In the genomic region with DNA sequence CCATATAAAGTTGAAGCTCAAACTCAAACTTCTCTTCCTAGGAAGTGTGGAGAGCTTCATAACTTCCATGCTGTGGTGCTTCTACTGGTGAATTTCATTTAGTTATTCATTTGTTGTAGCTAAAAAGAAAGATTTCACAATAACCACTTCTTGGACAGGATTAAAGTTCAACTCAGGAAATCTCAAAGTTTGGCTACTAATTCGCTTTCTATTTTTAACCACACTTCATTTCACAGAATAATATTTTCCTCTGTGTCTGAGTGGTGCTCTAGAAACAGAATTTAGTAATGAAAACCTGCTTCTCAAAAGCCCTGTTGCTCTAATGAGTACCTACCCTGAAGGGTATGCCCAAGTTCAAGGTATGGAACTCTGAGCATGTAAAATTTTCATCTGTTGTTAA, we compare ENCODE assay signal across 14 cellular contexts.
DNase-seq lines count a peak whose midpoint lies in the region; ATAC-seq and TF ChIP-seq lines count a peak whose summit lies in the region.
"Had no signal": no experiment of that assay in that cellular context is flagged by ENCODE, and none has a peak within 500 bp of the region (broad histone marks: within the 10 kb centered on the region; RNA-seq: fewer than 3 reads in every experiment).

No MANE protein-coding gene starts in this region.

- no TSS peak for BruUV-seq in Caco-2 (replicated peaks; lab: Mats Ljungman, UMichigan)

- no peak overlapping the region for H3K4me3 Mint-ChIP-seq in Caco-2 (ENCODE audit: unreplicated experiment)

- H3K27me3 Mint-ChIP-seq in Caco-2 (ENCODE audit: insufficient read depth, unreplicated experiment), result no peaks in the 10 kb centered on the region

- no peak for TF ChIP-seq POLR2A in thyroid gland (IDR thresholded peaks at IDR 0.05)

- H3K27ac Mint-ChIP-seq in Caco-2 (ENCODE audit: unreplicated experiment), result no peak overlapping the region
- H3K27ac Mint-ChIP-seq: activated naive CD4-positive, alpha-beta T cell treated with anti-CD3 and anti-CD28 coated beads, Interleukin-2, amount 50 U/mL, for 72 hours had no signal

- H3K27ac ChIP-seq in thyroid gland (peak overlapping the region; percentile 80 to 96 (median 81)), SJCRH30 (no peak overlapping the region)

- peaks cover under 1% of the 10 kb centered on the region for H3K9me3 Mint-ChIP-seq in Caco-2 (ENCODE audit: unreplicated experiment)
- H3K9me3 Mint-ChIP-seq: activated naive CD4-positive, alpha-beta T cell treated with anti-CD3 and anti-CD28 coated beads, Interleukin-2, amount 50 U/mL, for 72 hours had no signal

- 10 to 28% methylated on average over 1 of the region's 1 CpG for WGBS in thyroid gland, 2 donors

- H3K36me3 Mint-ChIP-seq in Caco-2 (ENCODE audit: insufficient read depth, unreplicated experiment), result no peaks in the 10 kb centered on the region
- H3K36me3 Mint-ChIP-seq: activated naive CD4-positive, alpha-beta T cell treated with anti-CD3 and anti-CD28 coated beads, Interleukin-2, amount 50 U/mL, for 72 hours had no signal

- no peaks in the 10 kb centered on the region for H3K4me1 Mint-ChIP-seq in Caco-2 (ENCODE audit: low read depth, unreplicated experiment)

- intact Hi-C loops in thyroid gland (cut with DNase I), result no loop called here
- intact Hi-C loops in Caco-2 (cut with micrococcal nuclease; ENCODE audit: unreplicated experiment), result no loop called here

- peaks cover 46 to 51% of the 10 kb centered on the region in 2 donors for H3K4me1 ChIP-seq in thyroid gland
- no peaks in the 10 kb centered on the region for H3K4me1 ChIP-seq in Caco-2
- no peaks in the 10 kb centered on the region for H3K4me1 ChIP-seq in SJCRH30

- H3K9me3 ChIP-seq in thyroid gland, result no peaks in the 10 kb centered on the region
- no peaks in the 10 kb centered on the region for H3K9me3 ChIP-seq in Caco-2
- no peaks in the 10 kb centered on the region for H3K9me3 ChIP-seq in SJCRH30 (replicated peaks)
- H3K9me3 ChIP-seq: upper lobe of left lung had no signal

- CTCF ChIA-PET in Caco-2 (lab: Charles Lee), result no interaction called here

- H3K36me3 ChIP-seq in thyroid gland, result no peaks in the 10 kb centered on the region
- no peaks in the 10 kb centered on the region for H3K36me3 ChIP-seq in Caco-2 (ENCODE audit: control insufficient read depth, insufficient read depth, low read length)
- H3K36me3 ChIP-seq in SJCRH30, result no peaks in the 10 kb centered on the region
- H3K36me3 ChIP-seq: upper lobe of left lung had no signal

- DNase-seq in HCEC 1CT (peak; percentile 13), epithelial cell of proximal tubule (ENCODE audit: low read depth) (peak; percentile 32), left lobe of liver (ENCODE audit: low spot score) (no peak), thyroid gland (no peak), Caco-2 (no peak), NCI-H774 (lab: John Stamatoyannopoulos, UW) (no peak), SJCRH30 (no peak)
- DNase-seq: erythroblast; KBM-7; NCI-H1417 treated with DMSO at 0.1 percent for 48 hours; stimulated activated CD4-positive, alpha-beta T cell treated with anti-CD3 and anti-CD28 coated beads, Interleukin-15, amount 100 ng/mL, for 24 hours; upper lobe of left lung had no signal

- TF ChIP-seq CTCF in epithelial cell of proximal tubule (conservative IDR thresholded peaks at IDR 0.05; ENCODE audit: low read depth, low read length) (no peak), thyroid gland (IDR thresholded peaks at IDR 0.05) (peak in 1 of 6 experiments; percentile 28), Caco-2 (IDR thresholded peaks at IDR 0.05; ENCODE audit: insufficient read depth in 1 of 2, low read depth in 1 of 2, low read length in 1 of 2, severe bottlenecking in 1 of 2, unreplicated experiment in 1 of 2) (no peak)

- POLR2A ChIA-PET in Caco-2 (lab: Charles Lee), result no interaction called here

- peak; percentile 75 for ATAC-seq in left lobe of liver
- ATAC-seq in HG02610 (IDR thresholded peaks at IDR 0.05; ENCODE audit: unreplicated experiment), result no peak

- no peaks in the 10 kb centered on the region for H3K27me3 ChIP-seq in thyroid gland
- H3K27me3 ChIP-seq in Caco-2 (replicated peaks; ENCODE audit: control insufficient read depth, insufficient read depth, low read length), result no peaks in the 10 kb centered on the region
- no peaks in the 10 kb centered on the region; the same call in 1 of the 2 replicates for H3K27me3 ChIP-seq in SJCRH30
- H3K27me3 ChIP-seq: upper lobe of left lung had no signal

- H3K4me3 ChIP-seq in epithelial cell of proximal tubule (ENCODE audit: low read depth, low read length) (no peak overlapping the region), thyroid gland (replicated peaks in 1 of 3) (no peak overlapping the region), Caco-2 (ENCODE audit: low read depth, low read length) (no peak overlapping the region), SJCRH30 (no peak overlapping the region)
- H3K4me3 ChIP-seq: upper lobe of left lung had no signal

Comparison
In these comparisons a context has a peak if more than half of its experiments do, and no peak if none do; other contexts are left out.
1. DNase-seq: peak in HCEC 1CT (single experiment) and epithelial cell of proximal tubule (single experiment); none in left lobe of liver (single experiment), thyroid gland (0 of 2), Caco-2 (0 of 2), NCI-H774 (single experiment) and SJCRH30 (0 of 2).